ENCODE assay signal across 23 cellular contexts in genomic region chr18:22330508-22330907, GRCh38.
"Had no signal": no experiment of that assay in that cellular context is flagged by ENCODE, and none has a peak within 500 bp of the region (broad histone marks: within the 10 kb centered on the region; RNA-seq: fewer than 3 reads in every experiment).

No MANE protein-coding gene starts in this region.

- H3K27ac ChIP-seq: dorsolateral prefrontal cortex, heart left ventricle, left ventricle myocardium inferior, lower lobe of right lung, ovary, right atrium auricular region, sigmoid colon, skin epidermis, stomach, thoracic aorta, transverse colon had no signal

- H3K4me3 ChIP-seq: dorsolateral prefrontal cortex, heart left ventricle, left ventricle myocardium inferior, lower lobe of right lung, ovary, right atrium auricular region, sigmoid colon, skin epidermis, stomach, thoracic aorta, transverse colon had no signal

- H3K27ac Mint-ChIP-seq: immature natural killer cell, memory B cell, naive B cell, nephron progenitor cell had no signal

- H3K4me1 Mint-ChIP-seq: memory B cell, naive B cell had no signal

- H3K9me3 ChIP-seq: heart left ventricle, left ventricle myocardium inferior, lower lobe of right lung, ovary, right atrium auricular region, sigmoid colon, stomach, thoracic aorta, transverse colon had no signal

- H3K4me3 Mint-ChIP-seq: immature natural killer cell, memory B cell, naive B cell had no signal

- H3K9me3 Mint-ChIP-seq: immature natural killer cell, nephron progenitor cell had no signal

- H3K27me3 ChIP-seq: heart left ventricle, ovary, right atrium auricular region, sigmoid colon, stomach, transverse colon had no signal

- ATAC-seq: esophagus mucosa, heart left ventricle, lower lobe of right lung had no signal

- DNase-seq: cortex of kidney; dorsolateral prefrontal cortex; effector CD8-positive, alpha-beta T cell; heart left ventricle; hypothalamus; immature natural killer cell; left ventricle myocardium inferior; lower lobe of right lung; naive B cell; nephron progenitor cell; ovary; sigmoid colon; stimulated activated CD4-positive, alpha-beta T cell treated with anti-CD3 and anti-CD28 coated beads, Interleukin-2, amount 100 ng/mL, for 24 hours; stimulated activated CD4-positive, alpha-beta T cell treated with anti-CD3 and anti-CD28 coated beads, Interleukin-4, amount 100 ng/mL, for 4 hours; stimulated activated naive CD4-positive, alpha-beta T cell; stomach; substantia nigra; transverse colon had no signal

- H3K36me3 Mint-ChIP-seq: immature natural killer cell, memory B cell, naive B cell had no signal

- H3K4me1 ChIP-seq: sigmoid colon had no signal

- H3K27me3 Mint-ChIP-seq: naive B cell had no signal

- H3K36me3 ChIP-seq: heart left ventricle, left ventricle myocardium inferior, lower lobe of right lung, ovary, right atrium auricular region, sigmoid colon, stomach, thoracic aorta, transverse colon had no signal
